In the genomic region with DNA sequence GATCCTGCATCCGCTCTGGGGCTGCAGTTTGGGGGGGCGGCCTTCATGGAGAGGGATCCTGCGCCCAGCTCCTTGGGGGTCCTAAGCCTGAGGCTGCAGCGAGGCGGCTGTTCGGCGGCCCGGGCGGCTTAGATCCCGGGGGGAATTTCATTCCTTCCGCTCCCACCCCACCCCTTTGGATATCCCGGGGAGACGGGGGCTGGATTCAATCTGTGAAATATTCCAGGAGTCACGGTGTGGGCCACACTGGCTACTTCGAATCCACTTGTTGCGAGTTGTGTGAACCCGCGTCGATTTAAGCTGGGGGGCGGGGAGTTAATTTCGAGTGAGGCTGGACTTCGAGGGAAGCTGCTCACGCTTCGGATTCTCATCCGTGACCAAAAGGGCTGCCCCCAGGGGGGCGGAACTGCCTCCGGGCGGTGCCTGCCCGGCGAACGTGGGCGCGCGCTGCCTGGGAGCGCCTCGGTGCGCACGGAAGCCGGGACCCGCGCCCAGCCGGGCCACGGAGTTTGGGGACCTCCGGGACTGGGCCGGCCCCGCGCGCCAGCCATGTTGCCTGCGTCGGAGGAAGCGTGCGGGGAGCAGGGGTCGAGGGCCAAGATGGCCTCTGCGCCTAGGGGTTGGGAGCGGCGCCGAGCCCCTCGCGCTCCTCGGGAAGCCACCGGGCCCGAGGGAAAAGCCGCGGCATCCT, we compare ENCODE assay signal across 8 cellular contexts. TPM values are rescaled to one million over a fixed set of nuclear protein-coding genes. Genes with fewer than 3 reads are reported as not detected.
A peak's percentile ranks its signal among the peaks of the same experiment; 100 is the strongest.
DNase-seq lines count a peak whose midpoint lies in the region; ATAC-seq and TF ChIP-seq lines count a peak whose summit lies in the region.

No MANE protein-coding gene starts in this region.

- TF ChIP-seq CTCF in AG09309 (IDR thresholded peaks at IDR 0.05; ENCODE audit: control insufficient read depth, insufficient read depth, low read depth, low read length, missing control alignments), result no peak
- no peak for TF ChIP-seq CTCF in GM13977 (IDR thresholded peaks at IDR 0.05; ENCODE audit: extremely low read depth, insufficient read depth, missing control alignments)
- no peak for TF ChIP-seq CTCF in left lung (IDR thresholded peaks at IDR 0.05)

- H3K4me1 Mint-ChIP-seq in central memory CD8-positive, alpha-beta T cell, result peaks cover 6% of the 10 kb centered on the region
- H3K4me1 Mint-ChIP-seq in stimulated activated naive CD8-positive, alpha-beta T cell treated with anti-CD3 and anti-CD28 coated beads, Interleukin-15, Interleukin-2, amounts not matched to agents 100 ng/mL and 50 ng/mL, for 24 hours (ENCODE audit: low read depth), result no peaks in the 10 kb centered on the region

- H3K4me1 ChIP-seq in NT2/D1 (ENCODE audit: insufficient read depth, insufficient read length) (no peaks in the 10 kb centered on the region), left lung (peaks cover 3 to 33% of the 10 kb centered on the region in 2 donors)

- intact Hi-C loops in left lung (cut with DNase I), result loop anchor here in 1 of 2 donors (10.0 kb wide), 1 partner anchor 79 kb away; a partner anchor contains a TSS

- peak overlapping the region; percentile 89 to 90 for H3K27ac ChIP-seq in left lung

- peak overlapping the region; percentile 79 for H3K9ac ChIP-seq in NT2/D1 (ENCODE audit: insufficient read length, low read depth)

- H3K36me3 ChIP-seq in NT2/D1 (ENCODE audit: insufficient read depth, insufficient read length, low read length) (no peaks in the 10 kb centered on the region), left lung (no peaks in the 10 kb centered on the region)

- peak overlapping the region; percentile 33 for H3K4me3 ChIP-seq in AG09309 (ENCODE audit: control insufficient read depth, low read depth, low read length)
- peak overlapping the region; percentile 61 for H3K4me3 ChIP-seq in NT2/D1 (ENCODE audit: insufficient read length, low read depth)
- H3K4me3 ChIP-seq in left lung, result peak overlapping the region; percentile 58 to 71

- peaks cover 2% of the 10 kb centered on the region for H3K36me3 Mint-ChIP-seq in central memory CD8-positive, alpha-beta T cell (ENCODE audit: insufficient read depth)
- H3K36me3 Mint-ChIP-seq in stimulated activated naive CD8-positive, alpha-beta T cell treated with anti-CD3 and anti-CD28 coated beads, Interleukin-15, Interleukin-2, amounts not matched to agents 100 ng/mL and 50 ng/mL, for 24 hours (ENCODE audit: low read depth), result no peaks in the 10 kb centered on the region

- H3K27ac Mint-ChIP-seq in central memory CD8-positive, alpha-beta T cell (ENCODE audit: low read depth), result no peak overlapping the region
- H3K27ac Mint-ChIP-seq in stimulated activated naive CD8-positive, alpha-beta T cell treated with anti-CD3 and anti-CD28 coated beads, Interleukin-15, Interleukin-2, amounts not matched to agents 100 ng/mL and 50 ng/mL, for 24 hours, result no peak overlapping the region

- in situ Hi-C loops in GM13977 (cut with MboI; ENCODE audit: low pct_unique_long_range_greater_than_20kb, low sequenced_read_pairs, unreplicated experiment), result no loop called here

- H3K4me3 Mint-ChIP-seq in central memory CD8-positive, alpha-beta T cell, result peak overlapping the region; percentile 58
- peak overlapping the region; percentile 74 for H3K4me3 Mint-ChIP-seq in stimulated activated naive CD8-positive, alpha-beta T cell treated with anti-CD3 and anti-CD28 coated beads, Interleukin-15, Interleukin-2, amounts not matched to agents 100 ng/mL and 50 ng/mL, for 24 hours

- no peak for ATAC-seq in central memory CD8-positive, alpha-beta T cell (replicated peaks; ENCODE audit: extremely low read depth, poor library complexity, severe bottlenecking)
- ATAC-seq in left lung, result peak; percentile 61
- no peak for ATAC-seq in HG03521 (IDR thresholded peaks at IDR 0.05; ENCODE audit: unreplicated experiment)

- H3K9me3 Mint-ChIP-seq in central memory CD8-positive, alpha-beta T cell, result no peaks in the 10 kb centered on the region
- H3K9me3 Mint-ChIP-seq in stimulated activated naive CD8-positive, alpha-beta T cell treated with anti-CD3 and anti-CD28 coated beads, Interleukin-15, Interleukin-2, amounts not matched to agents 100 ng/mL and 50 ng/mL, for 24 hours, result no peaks in the 10 kb centered on the region

- H3K9me3 ChIP-seq in NT2/D1 (ENCODE audit: insufficient read depth, low read length), result no peaks in the 10 kb centered on the region
- no peaks in the 10 kb centered on the region for H3K9me3 ChIP-seq in left lung

- DNase-seq in AG09309 (ENCODE audit: low read depth) (no peak), GM13977 (ENCODE audit: low spot score) (peak; percentile 83), NT2/D1 (ENCODE audit: low read depth, low spot score) (no peak), left lung (peak; percentile 53 to 90), medulla oblongata (ENCODE audit: extremely low spot score) (no peak)
- DNase-seq in central memory CD8-positive, alpha-beta T cell (ENCODE audit: low spot score in 2 of 2), result no peak

- H3K27me3 Mint-ChIP-seq in central memory CD8-positive, alpha-beta T cell, result peaks cover 82% of the 10 kb centered on the region
- H3K27me3 Mint-ChIP-seq in stimulated activated naive CD8-positive, alpha-beta T cell treated with anti-CD3 and anti-CD28 coated beads, Interleukin-15, Interleukin-2, amounts not matched to agents 100 ng/mL and 50 ng/mL, for 24 hours, result peaks cover 66% of the 10 kb centered on the region

- peaks cover 57% of the 10 kb centered on the region for H3K27me3 ChIP-seq in NT2/D1 (ENCODE audit: insufficient read depth, insufficient read length)
- H3K27me3 ChIP-seq in left lung, result peaks cover 15 to 46% of the 10 kb centered on the region in 2 donors

RNA-seq across cellular contexts. Expression of a gene that starts 0.8 kb away (rescaled TPM):
- total RNA-seq in left lung, result 100 to 1,000 TPM in 1 of 2 donors, 10 to 100 TPM in 1; 85.7 to 124 TPM

Comparison
In these comparisons a context has a peak if more than half of its experiments do, and no peak if none do; other contexts are left out.
1. DNase-seq: peak in GM13977 (single experiment) and left lung (2 of 2); none in AG09309 (single experiment), NT2/D1 (single experiment), central memory CD8-positive, alpha-beta T cell (0 of 2) and medulla oblongata (single experiment).
2. Peak in every context shown above with its lines, with median percentiles within 50 percentile points of each other: H3K4me3 ChIP-seq.